Comparison of ENCODE assay signal across 8 cellular contexts in genomic region chr19:40056505-40056904, GRCh38. TPM values are rescaled to one million over a fixed set of nuclear protein-coding genes. Genes with fewer than 3 reads are reported as not detected.
A peak's percentile ranks its signal among the peaks of the same experiment; 100 is the strongest.
DNase-seq lines count a peak whose midpoint lies in the region; TF ChIP-seq lines count a peak whose summit lies in the region.

No MANE protein-coding gene starts in this region.

- H3K27ac Mint-ChIP-seq in activated naive CD4-positive, alpha-beta T cell treated with anti-CD3 and anti-CD28 coated beads for 36 hours: peak overlapping the region; percentile 93

- H3K27me3 ChIP-seq in adipocyte (replicated peaks; ENCODE audit: control insufficient read depth, insufficient read depth, low read length): no peaks in the 10 kb centered on the region
- peaks cover 8% of the 10 kb centered on the region for H3K27me3 ChIP-seq in transverse colon

- H3K27ac ChIP-seq in transverse colon: peak overlapping the region; percentile 65 to 78 (median 70)
- no peak overlapping the region for H3K27ac ChIP-seq in caudate nucleus (ENCODE audit: low read depth, low read length)

- intact Hi-C loops in activated naive CD4-positive, alpha-beta T cell treated with anti-CD3 and anti-CD28 coated beads for 36 hours (cut with micrococcal nuclease): loop anchor here (1.0 to 2.0 kb wide), 2 partner anchors 34 to 60 kb away; partner anchors contain the start of gene ZNF780A
- intact Hi-C loops in lower leg skin (cut with DNase I; ENCODE audit: low total_unique reads): no loop called here
- intact Hi-C loops in transverse colon (cut with DNase I; ENCODE audit: low total_unique reads): no loop called here

- no peak for TF ChIP-seq EP300 in transverse colon (IDR thresholded peaks at IDR 0.05; ENCODE audit: low read depth)

- H3K4me3 Mint-ChIP-seq in activated naive CD4-positive, alpha-beta T cell treated with anti-CD3 and anti-CD28 coated beads for 36 hours: peak overlapping the region; percentile 99

- H3K4me3 ChIP-seq in adipocyte (ENCODE audit: low read length) (peak overlapping the region; percentile 94), lower leg skin (ENCODE audit: low read depth, poor library complexity, severe bottlenecking) (peak overlapping the region; percentile 83), transverse colon (peak overlapping the region; percentile 59 to 79 (median 63))

- in situ Hi-C loops in transverse colon (cut with MboI; ENCODE audit: low pct_ligation_motif_present in 1 of 4, low pct_unique_long_range_greater_than_20kb in 1 of 4, low sequenced_read_pairs in 3 of 4): no loop called here

- DNase-seq in activated naive CD4-positive, alpha-beta T cell treated with anti-CD3 and anti-CD28 coated beads for 36 hours: no peak
- no peak for DNase-seq in activated naive CD4-positive, alpha-beta T cell treated with anti-CD3 and anti-CD28 coated beads, Interleukin-2, amount 50 U/mL, for 16 hours
- DNase-seq in adipocyte (ENCODE audit: low read depth) (no peak), lower leg skin (ENCODE audit: low spot score in 2 of 2) (no peak), transverse colon (no peak), NCI-H226 (no peak), SIG-M5 treated with dmso at 0.1 percent for 504 hours (lab: John Stamatoyannopoulos, UW; ENCODE audit: unreplicated experiment) (no peak), caudate nucleus (lab: John Stamatoyannopoulos, UW) (no peak)

- peaks cover 10% of the 10 kb centered on the region for H3K4me1 ChIP-seq in adipocyte (ENCODE audit: control insufficient read depth, insufficient read depth, low read length)
- H3K4me1 ChIP-seq in transverse colon: peaks cover 0 to 17% (median 10%) of the 10 kb centered on the region in 4 donors

- no peak for TF ChIP-seq CTCF in lower leg skin (IDR thresholded peaks at IDR 0.05)
- no peak for TF ChIP-seq CTCF in transverse colon (IDR thresholded peaks at IDR 0.05)

- peaks cover 12% of the 10 kb centered on the region for H3K9me3 Mint-ChIP-seq in activated naive CD4-positive, alpha-beta T cell treated with anti-CD3 and anti-CD28 coated beads for 36 hours

- H3K9ac ChIP-seq in adipocyte (ENCODE audit: low read length): peak overlapping the region; percentile 88

- peaks cover 19% of the 10 kb centered on the region for H3K36me3 Mint-ChIP-seq in activated naive CD4-positive, alpha-beta T cell treated with anti-CD3 and anti-CD28 coated beads for 36 hours (ENCODE audit: low read depth)

- 6 to 9% methylated on average over 7 of the region's 7 CpGs for WGBS in lower leg skin, 2 donors
- WGBS in transverse colon (ENCODE audit: low coverage in 1 of 2), 2 donors: 4 to 8% methylated on average over 7 of the region's 7 CpGs

- H3K36me3 ChIP-seq in adipocyte (ENCODE audit: control insufficient read depth, insufficient read depth, low read length, severe bottlenecking): no peaks in the 10 kb centered on the region
- no peaks in the 10 kb centered on the region for H3K36me3 ChIP-seq in transverse colon

- CTCF ChIA-PET in activated naive CD4-positive, alpha-beta T cell treated with anti-CD3 and anti-CD28 coated beads for 36 hours (lab: Charles Lee): interaction anchor here (0.7 to 0.9 kb wide), 2 partner anchors 109 to 285 kb away, joined by 3 to 5 read pairs; no protein-coding TSS in a partner anchor

- no peak for TF ChIP-seq POLR2A in lower leg skin (IDR thresholded peaks at IDR 0.05)
- TF ChIP-seq POLR2A in transverse colon (IDR thresholded peaks at IDR 0.05): no peak

- peaks cover 36% of the 10 kb centered on the region for H3K4me1 Mint-ChIP-seq in activated naive CD4-positive, alpha-beta T cell treated with anti-CD3 and anti-CD28 coated beads for 36 hours (ENCODE audit: low read depth)

- H3K27me3 Mint-ChIP-seq in activated naive CD4-positive, alpha-beta T cell treated with anti-CD3 and anti-CD28 coated beads for 36 hours (ENCODE audit: low read depth): no peaks in the 10 kb centered on the region

- H3K9me3 ChIP-seq in adipocyte (ENCODE audit: control insufficient read depth, low read length): peaks cover 15% of the 10 kb centered on the region
- peaks cover 12 to 24% of the 10 kb centered on the region in 2 donors for H3K9me3 ChIP-seq in transverse colon

RNA-seq across cellular contexts. Expression of gene ZNF780B, which starts 0.5 kb away (rescaled TPM):
- total RNA-seq in activated naive CD4-positive, alpha-beta T cell treated with anti-CD3 and anti-CD28 coated beads for 36 hours: 1 to 10 TPM; 8.3 to 9.8 TPM
- 1 to 10 TPM; 1.8 to 6.8 (median 4.1) TPM for total RNA-seq in lower leg skin
- 10 to 100 TPM in 3 of 4 donors, 1 to 10 TPM in 1; 4.5 to 87.8 (median 25.5) TPM for total RNA-seq in transverse colon

RNA-seq across cellular contexts. Expression of gene ZNF780A, which starts 34.2 kb away (rescaled TPM):
- total RNA-seq in activated naive CD4-positive, alpha-beta T cell treated with anti-CD3 and anti-CD28 coated beads for 36 hours: 10 to 100 TPM in 1 of 2 experiments, 1 to 10 TPM in 1; 8.8 to 10.5 TPM
- total RNA-seq in lower leg skin (10 to 100 TPM in 2 of 4 donors, 1 to 10 TPM in 2; 5.7 to 14.7 (median 8.7) TPM), transverse colon (10 to 100 TPM in 1 of 4 donors, 1 to 10 TPM in 3; 3.0 to 19.7 (median 7.2) TPM)

RNA-seq across cellular contexts. Expression of gene ZNF546, which starts 59.6 kb away (rescaled TPM):
- total RNA-seq in activated naive CD4-positive, alpha-beta T cell treated with anti-CD3 and anti-CD28 coated beads for 36 hours: 1 to 10 TPM; 1.6 to 2.3 TPM
- total RNA-seq in lower leg skin (1 to 10 TPM in 2 of 4 donors, under 1 TPM in 2; 0.30 to 4.8 (median 1.4) TPM), transverse colon (1 to 10 TPM in 3 of 4 donors, under 1 TPM in 1; 0.60 to 8.1 (median 2.4) TPM)
